In genomic region chr1:79791488-79792211, GRCh38 we compare ENCODE assay signal across 19 cellular contexts.
"Had no signal": no experiment of that assay in that cellular context is flagged by ENCODE, and none has a peak within 500 bp of the region (broad histone marks: within the 10 kb centered on the region; RNA-seq: fewer than 3 reads in every experiment).

No MANE protein-coding gene starts in this region.

- DNase-seq: activated CD4-positive, alpha-beta T cell treated with anti-CD3 and anti-CD28 coated beads, Interleukin-2, amount 10 ng/mL, durations not matched to agents 7 days and 5 days; activated CD8-positive, alpha-beta memory T cell treated with anti-CD3 and anti-CD28 coated beads, Interleukin-2, amount 10 ng/mL, durations not matched to agents 7 days and 5 days; activated CD8-positive, alpha-beta T cell treated with anti-CD3 and anti-CD28 coated beads for 36 hours; activated effector memory CD4-positive, alpha-beta T cell treated with anti-CD3 and anti-CD28 coated beads, Interleukin-2, amount 50 U/mL, for 16 hours; activated naive CD4-positive, alpha-beta T cell treated with anti-CD3 and anti-CD28 coated beads, Interleukin-2, amount 50 U/mL, for 16 hours; activated naive CD8-positive, alpha-beta T cell treated with anti-CD3 and anti-CD28 coated beads, Interleukin-2, amount 50 U/mL, for 24 hours; activated T-cell treated with anti-CD3 and anti-CD28 coated beads for 4 hours; immature natural killer cell; posterior cingulate gyrus; small intestine; stimulated activated CD4-positive, alpha-beta T cell treated with anti-CD3 and anti-CD28 coated beads, Interleukin-15, amount 100 ng/mL, for 24 hours; stimulated activated CD8-positive, alpha-beta memory T cell treated with anti-CD3 and anti-CD28 coated beads, Interleukin-4, amount 100 ng/mL, for 48 hours; stimulated activated naive B cell treated with anti-CD40 and anti-IgM and Interleukin-4, amounts not matched to agents 10 μg/mL and 1 μg/mL and 100 μg/mL, for 72 hours; upper lobe of right lung had no signal

- H3K4me3 ChIP-seq: breast epithelium, SK-N-MC, upper lobe of right lung had no signal

- FAIRE-seq: small intestine had no signal

- H3K9me3 ChIP-seq: neutrophil, upper lobe of right lung had no signal

- H3K4me1 ChIP-seq: breast epithelium, upper lobe of right lung had no signal

- H3K36me3 ChIP-seq: breast epithelium, neutrophil, upper lobe of right lung had no signal

- H3K27ac ChIP-seq: breast epithelium, epithelial cell of prostate, neutrophil, SK-N-MC, upper lobe of right lung, VCaP had no signal
